In the genomic region with DNA sequence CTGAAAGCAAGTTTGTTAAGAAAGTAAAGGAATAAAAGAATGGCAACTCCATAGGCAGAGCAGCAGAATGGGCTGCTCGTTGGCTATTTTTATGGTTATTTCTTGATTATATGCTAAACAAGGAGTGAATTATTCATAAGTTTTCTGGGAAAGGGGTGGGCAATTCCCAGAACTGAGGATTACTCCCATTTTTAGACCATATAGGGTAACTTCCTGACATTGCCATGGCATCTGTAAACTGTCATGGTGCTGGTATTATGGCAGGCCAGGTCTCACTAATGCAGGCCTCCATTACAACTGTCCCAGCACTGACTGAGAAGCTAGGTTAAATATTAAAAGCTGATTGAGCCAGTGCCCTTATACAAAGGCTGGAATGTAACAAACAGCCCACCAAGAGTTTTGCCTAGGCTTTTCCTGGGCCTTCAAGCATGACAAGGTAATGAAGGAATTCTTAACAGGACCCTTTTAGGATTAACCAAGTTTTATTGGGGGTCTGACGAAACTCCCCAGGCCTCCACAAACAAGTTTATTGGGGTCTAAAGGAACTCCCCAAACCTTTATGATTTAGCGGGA, we compare ENCODE assay signal across 3 cellular contexts. TPM values are rescaled to one million over a fixed set of nuclear protein-coding genes. Genes with fewer than 3 reads are reported as not detected.
"Had no signal": no experiment of that assay in that cellular context is flagged by ENCODE, and none has a peak within 500 bp of the region (broad histone marks: within the 10 kb centered on the region; RNA-seq: fewer than 3 reads in every experiment).

No MANE protein-coding gene starts in this region.

RNA-seq across cellular contexts. Expression of a gene that starts 18.8 kb away (rescaled TPM):
- total RNA-seq: NCI-H460, SK-MEL-5 had no signal
- polyA plus RNA-seq: SK-N-SH had no signal
